ENCODE assay signal across 15 cellular contexts in genomic region chrX:113157496-113157895, GRCh38.
A peak's percentile ranks its signal among the peaks of the same experiment; 100 is the strongest.
DNase-seq lines count a peak whose midpoint lies in the region; ATAC-seq, FAIRE-seq and TF ChIP-seq lines count a peak whose summit lies in the region.
"Had no signal": no experiment of that assay in that cellular context is flagged by ENCODE, and none has a peak within 500 bp of the region (broad histone marks: within the 10 kb centered on the region; RNA-seq: fewer than 3 reads in every experiment).

No MANE protein-coding gene starts in this region.

- H3K9ac ChIP-seq in K562 (ENCODE audit: insufficient read depth in 1 of 2, low read depth in 2 of 2, low read length in 2 of 2): no peak overlapping the region

- H3K36me3 ChIP-seq in K562 (ENCODE audit: control insufficient read depth, insufficient read depth, low read length) (no peaks in the 10 kb centered on the region), H7 (replicated peaks; ENCODE audit: control insufficient read depth, insufficient read depth, low read length) (no peaks in the 10 kb centered on the region; the same call in 1 of the 2 replicates)

- H3K9me1 ChIP-seq in K562 (ENCODE audit: control insufficient read depth, insufficient read depth, low read length): no peaks in the 10 kb centered on the region

- no peaks in the 10 kb centered on the region for H3K4me1 ChIP-seq in K562 (replicated peaks in 1 of 2; ENCODE audit: control insufficient read depth in 2 of 2, insufficient read depth in 2 of 2, low read length in 2 of 2)

- intact Hi-C loops in K562 (cut with micrococcal nuclease): no loop called here

- H3K27ac ChIP-seq in K562 (ENCODE audit: extremely low read depth, low read depth, low read length): no peak overlapping the region
- H3K27ac ChIP-seq: RWPE1 had no signal

- no peak overlapping the region for H3K4me3 ChIP-seq in K562
- H3K4me3 ChIP-seq in H7 (ENCODE audit: insufficient read depth, low read depth, low read length): no peak overlapping the region
- H3K4me3 ChIP-seq: GM12878 had no signal

- no peak for TF ChIP-seq RAD21 in K562 (CRISPR knock-in tag; conservative IDR thresholded peaks at IDR 0.05 in 1 of 2, IDR thresholded peaks at IDR 0.05 in 1 of 2)

- no TSS peak for BruUV-seq in K562 (replicated peaks; lab: Mats Ljungman, UMichigan)

- H3K79me2 ChIP-seq in K562 (ENCODE audit: control insufficient read depth, insufficient read depth, low read length): no peaks in the 10 kb centered on the region

- no peak overlapping the region for H3K4me2 ChIP-seq in K562 (ENCODE audit: insufficient read depth, low read length)

- in situ Hi-C loops in K562 (cut with MboI): no loop called here

- ATAC-seq in K562: no peak
- ATAC-seq: GM12878 had no signal

- H4K20me1 ChIP-seq in K562 (replicated peaks; ENCODE audit: control insufficient read depth, insufficient read depth, low read length): no peaks in the 10 kb centered on the region

- no peaks in the 10 kb centered on the region for H3K27me3 ChIP-seq in K562 (ENCODE audit: control insufficient read depth in 2 of 2, insufficient read depth in 2 of 2, low read length in 2 of 2)
- H3K27me3 ChIP-seq in H7 (ENCODE audit: control insufficient read depth, insufficient read depth, low read length): no peaks in the 10 kb centered on the region

- 9% methylated on average over 7 of the region's 8 CpGs for WGBS in K562 (ENCODE audit: insufficient coverage, low coverage, missing lambda C conversion rate)

- POLR2A ChIA-PET in HEK293T (lab: Yijun Ruan, JAX) (no interaction called here), K562 (lab: Yijun Ruan, JAX) (no interaction called here)

- TF ChIP-seq CTCF in K562 (IDR thresholded peaks at IDR 0.05 in 2 of 3, conservative IDR thresholded peaks at IDR 0.05 in 1 of 3; ENCODE audit: insufficient read depth in 2 of 3, low read depth in 1 of 3, low read length in 3 of 3): no peak

- CTCF ChIA-PET in HEK293T (lab: Yijun Ruan, JAX): no interaction called here
- CTCF ChIA-PET in K562 (lab: Yijun Ruan, JAX; ENCODE audit: low intra/inter-chr PET ratio): no interaction called here

- TF ChIP-seq EP300 in K562 (IDR thresholded peaks at IDR 0.05; ENCODE audit: low read length): no peak

- H2AFZ ChIP-seq in K562 (ENCODE audit: low read depth, low read length): no peak overlapping the region

- FAIRE-seq in K562 (lab: Jason Lieb, UNC): no peak
- FAIRE-seq: GM12878, GM18507 had no signal

- DNase-seq in D341Med (ENCODE audit: low spot score) (peak; percentile 5), HEK293T (ENCODE audit: extremely low spot score) (peak; percentile 11), NCI-H69 (lab: John Stamatoyannopoulos, UW) (peak; percentile 53), K562 (ENCODE audit: extremely low read depth in 1 of 4, low spot score in 3 of 4) (peak in 1 of 4 experiments; percentile 5), NCI-H146 (lab: John Stamatoyannopoulos, UW) (no peak), H7 (no peak)
- DNase-seq in activated effector memory CD4-positive, alpha-beta T cell treated with anti-CD3 and anti-CD28 coated beads, Interleukin-2, amount 50 U/mL, for 16 hours: no peak
- DNase-seq: CD4-positive, alpha-beta memory T cell; HFFc6; MM.1S; NCI-H2081 treated with DMSO at 0.1 percent for 48 hours; T-helper 9 cell had no signal

- TF ChIP-seq POLR2A in K562 (conservative IDR thresholded peaks at IDR 0.05): no peak

- no peaks in the 10 kb centered on the region for H3K9me3 ChIP-seq in K562 (replicated peaks; ENCODE audit: control insufficient read depth, insufficient read depth, low read depth, low read length)

TF ChIP-seq in HEK293T, 16 proteins besides CTCF, POLR2A, EP300 and RAD21:
- TF ChIP-seq HDGF (IDR thresholded peaks at IDR 0.05; ENCODE audit: borderline replicate concordance) (no peak), PKNOX1 (IDR thresholded peaks at IDR 0.05) (no peak), ZNF384 (IDR thresholded peaks at IDR 0.05) (no peak), LEF1 (IDR thresholded peaks at IDR 0.05; ENCODE audit: borderline replicate concordance) (no peak), NFRKB (IDR thresholded peaks at IDR 0.05) (no peak), SUZ12 (IDR thresholded peaks at IDR 0.05) (no peak), FOXA1 (IDR thresholded peaks at IDR 0.05) (no peak)

TF ChIP-seq in K562, 482 proteins besides CTCF, POLR2A, EP300 and RAD21:
- no peak for TF ChIP-seq HNRNPH1 (optimal IDR thresholded peaks at IDR 0.05; ENCODE audit: low read depth, low read length)
- TF ChIP-seq NFIC (IDR thresholded peaks at IDR 0.05): peak; percentile 58; the same call in 1 of the 2 replicates

Comparison
In these comparisons a context has a peak if more than half of its experiments do, and no peak if none do; other contexts are left out.
1. DNase-seq: peak in D341Med (single experiment), HEK293T (single experiment) and NCI-H69 (single experiment); none in NCI-H146 (single experiment), H7 (single experiment) and activated effector memory CD4-positive, alpha-beta T cell treated with anti-CD3 and anti-CD28 coated beads, Interleukin-2, amount 50 U/mL, for 16 hours (single experiment).